In genomic region chr4:1315838-1316536, GRCh38 we compare ENCODE assay signal across 22 cellular contexts.
A peak's percentile ranks its signal among the peaks of the same experiment; 100 is the strongest.
DNase-seq lines count a peak whose midpoint lies in the region; ATAC-seq lines count a peak whose summit lies in the region.
"Had no signal": no experiment of that assay in that cellular context is flagged by ENCODE, and none has a peak within 500 bp of the region (broad histone marks: within the 10 kb centered on the region; RNA-seq: fewer than 3 reads in every experiment).

No MANE protein-coding gene starts in this region.

- H3K27me3 Mint-ChIP-seq in T-helper 2 cell treated with Interferon-gamma antibody and Interleukin-4, amounts not matched to agents 5 μg/mL and 100 μg/mL, for 36 hours (ENCODE audit: low read depth), result no peaks in the 10 kb centered on the region
- H3K27me3 Mint-ChIP-seq in stimulated activated naive CD8-positive, alpha-beta T cell treated with anti-CD3 and anti-CD28 coated beads, Interleukin-15, Interleukin-2, amounts not matched to agents 100 ng/mL and 50 ng/mL, for 24 hours, result no peaks in the 10 kb centered on the region
- no peaks in the 10 kb centered on the region for H3K27me3 Mint-ChIP-seq in activated naive CD8-positive, alpha-beta T cell treated with anti-CD3 and anti-CD28 coated beads, Interleukin-2, amount 50 U/mL, for 24 hours
- H3K27me3 Mint-ChIP-seq: dendritic cell treated with granulocyte-macrophage colony-stimulating factor and Interleukin-4, amounts not matched to agents 40 ng/mL and 50 ng/mL, for 4 days; type B pancreatic cell had no signal

- no peak for ATAC-seq in stimulated activated naive CD8-positive, alpha-beta T cell treated with anti-CD3 and anti-CD28 coated beads, Interleukin-15, Interleukin-2, amounts not matched to agents 100 U/mL and 50 U/mL, for 24 hours
- peak; percentile 33 for ATAC-seq in activated naive CD8-positive, alpha-beta T cell treated with anti-CD3 and anti-CD28 coated beads, Interleukin-2, amount 50 U/mL, for 24 hours
- ATAC-seq: lower lobe of right lung, mucosa of descending colon, sciatic nerve, SK-N-SH treated with all-trans-retinoic acid at 6 μM for 48 hours had no signal

- H3K9me3 Mint-ChIP-seq in T-helper 2 cell treated with Interferon-gamma antibody and Interleukin-4, amounts not matched to agents 5 μg/mL and 100 μg/mL, for 36 hours, result no peaks in the 10 kb centered on the region
- no peaks in the 10 kb centered on the region for H3K9me3 Mint-ChIP-seq in stimulated activated naive CD8-positive, alpha-beta T cell treated with anti-CD3 and anti-CD28 coated beads, Interleukin-15, Interleukin-2, amounts not matched to agents 100 ng/mL and 50 ng/mL, for 24 hours
- H3K9me3 Mint-ChIP-seq in activated naive CD8-positive, alpha-beta T cell treated with anti-CD3 and anti-CD28 coated beads, Interleukin-2, amount 50 U/mL, for 24 hours, result no peaks in the 10 kb centered on the region
- H3K9me3 Mint-ChIP-seq: dendritic cell treated with granulocyte-macrophage colony-stimulating factor and Interleukin-4, amounts not matched to agents 40 ng/mL and 50 ng/mL, for 4 days; neural progenitor cell; type B pancreatic cell had no signal

- DNase-seq in T-helper 2 cell treated with Interferon-gamma antibody and Interleukin-4, amounts not matched to agents 5 μg/mL and 100 μg/mL, for 36 hours (ENCODE audit: low spot score), result no peak
- DNase-seq in T-helper 2 cell (no peak), retina (no peak), DMS53 (lab: John Stamatoyannopoulos, UW) (no peak), 8988T (no peak)
- DNase-seq in stimulated activated naive CD8-positive, alpha-beta T cell treated with anti-CD3 and anti-CD28 coated beads, Interleukin-15, Interleukin-2, amounts not matched to agents 100 U/mL and 50 U/mL, for 24 hours, result no peak
- no peak for DNase-seq in activated naive CD8-positive, alpha-beta T cell treated with anti-CD3 and anti-CD28 coated beads, Interleukin-2, amount 50 U/mL, for 24 hours
- DNase-seq: activated CD4-positive, CD25-positive, alpha-beta regulatory T cell; activated gamma-delta T cell; GDM1; KG1; lower lobe of right lung; NCI-H1417 treated with DMSO at 0.1 percent for 48 hours; NCI-H774; stimulated activated CD4-positive, alpha-beta T cell treated with anti-CD3 and anti-CD28 coated beads, Interleukin-15, amount 100 ng/mL, for 24 hours had no signal

- H3K4me1 Mint-ChIP-seq in T-helper 2 cell treated with Interferon-gamma antibody and Interleukin-4, amounts not matched to agents 5 μg/mL and 100 μg/mL, for 36 hours (ENCODE audit: low read depth), result peaks cover 14% of the 10 kb centered on the region
- H3K4me1 Mint-ChIP-seq in stimulated activated naive CD8-positive, alpha-beta T cell treated with anti-CD3 and anti-CD28 coated beads, Interleukin-15, Interleukin-2, amounts not matched to agents 100 ng/mL and 50 ng/mL, for 24 hours (ENCODE audit: low read depth), result peaks cover 21% of the 10 kb centered on the region
- H3K4me1 Mint-ChIP-seq in activated naive CD8-positive, alpha-beta T cell treated with anti-CD3 and anti-CD28 coated beads, Interleukin-2, amount 50 U/mL, for 24 hours, result peaks cover 14% of the 10 kb centered on the region
- H3K4me1 Mint-ChIP-seq: neural progenitor cell had no signal

- H3K27ac Mint-ChIP-seq in T-helper 2 cell treated with Interferon-gamma antibody and Interleukin-4, amounts not matched to agents 5 μg/mL and 100 μg/mL, for 36 hours, result peak overlapping the region; percentile 57
- H3K27ac Mint-ChIP-seq in stimulated activated naive CD8-positive, alpha-beta T cell treated with anti-CD3 and anti-CD28 coated beads, Interleukin-15, Interleukin-2, amounts not matched to agents 100 ng/mL and 50 ng/mL, for 24 hours, result peak overlapping the region; percentile 45
- H3K27ac Mint-ChIP-seq in activated naive CD8-positive, alpha-beta T cell treated with anti-CD3 and anti-CD28 coated beads, Interleukin-2, amount 50 U/mL, for 24 hours, result no peak overlapping the region
- H3K27ac Mint-ChIP-seq: dendritic cell treated with granulocyte-macrophage colony-stimulating factor and Interleukin-4, amounts not matched to agents 40 ng/mL and 50 ng/mL, for 4 days; neural progenitor cell; type B pancreatic cell had no signal

- peaks cover 44% of the 10 kb centered on the region for H3K36me3 Mint-ChIP-seq in T-helper 2 cell treated with Interferon-gamma antibody and Interleukin-4, amounts not matched to agents 5 μg/mL and 100 μg/mL, for 36 hours (ENCODE audit: low read depth)
- peaks cover 60% of the 10 kb centered on the region for H3K36me3 Mint-ChIP-seq in stimulated activated naive CD8-positive, alpha-beta T cell treated with anti-CD3 and anti-CD28 coated beads, Interleukin-15, Interleukin-2, amounts not matched to agents 100 ng/mL and 50 ng/mL, for 24 hours (ENCODE audit: low read depth)
- peaks cover 33% of the 10 kb centered on the region for H3K36me3 Mint-ChIP-seq in activated naive CD8-positive, alpha-beta T cell treated with anti-CD3 and anti-CD28 coated beads, Interleukin-2, amount 50 U/mL, for 24 hours (ENCODE audit: low read depth)

- no peak overlapping the region for H3K4me3 Mint-ChIP-seq in T-helper 2 cell treated with Interferon-gamma antibody and Interleukin-4, amounts not matched to agents 5 μg/mL and 100 μg/mL, for 36 hours
- H3K4me3 Mint-ChIP-seq in stimulated activated naive CD8-positive, alpha-beta T cell treated with anti-CD3 and anti-CD28 coated beads, Interleukin-15, Interleukin-2, amounts not matched to agents 100 ng/mL and 50 ng/mL, for 24 hours, result no peak overlapping the region
- no peak overlapping the region for H3K4me3 Mint-ChIP-seq in activated naive CD8-positive, alpha-beta T cell treated with anti-CD3 and anti-CD28 coated beads, Interleukin-2, amount 50 U/mL, for 24 hours
- H3K4me3 Mint-ChIP-seq: dendritic cell treated with granulocyte-macrophage colony-stimulating factor and Interleukin-4, amounts not matched to agents 40 ng/mL and 50 ng/mL, for 4 days; neural progenitor cell; type B pancreatic cell had no signal
